23 cellular contexts compared by ENCODE assay signal in genomic region chr12:105470601-105471000, GRCh38.
"Had no signal": no experiment of that assay in that cellular context is flagged by ENCODE, and none has a peak within 500 bp of the region (broad histone marks: within the 10 kb centered on the region; RNA-seq: fewer than 3 reads in every experiment).

No MANE protein-coding gene starts in this region.

- H3K79me2 ChIP-seq: hepatocyte, parathyroid adenoma had no signal

- H3K36me3 ChIP-seq: colonic mucosa, gastrocnemius medialis, heart left ventricle, neural progenitor cell, spleen, thoracic aorta, tibial nerve, upper lobe of left lung had no signal

- H2AFZ ChIP-seq: hepatocyte, neural progenitor cell had no signal

- H3K9me3 ChIP-seq: colonic mucosa, gastrocnemius medialis, heart left ventricle, mucosa of descending colon, spleen, thoracic aorta, tibial nerve, upper lobe of left lung had no signal

- ATAC-seq: esophagus mucosa; gastrocnemius medialis; heart left ventricle; left lobe of liver; mucosa of descending colon; sciatic nerve; stimulated activated naive B cell treated with anti-CD40 and anti-IgM and Interleukin-4, amounts not matched to agents 10 μg/mL and 1 μg/mL and 100 μg/mL, for 72 hours had no signal

- H3K4me1 ChIP-seq: colonic mucosa, spleen, tibial nerve had no signal

- H3K4me3 ChIP-seq: colonic mucosa, gastrocnemius medialis, heart left ventricle, hepatocyte, mucosa of descending colon, neural progenitor cell, spleen, thoracic aorta, tibial nerve, upper lobe of left lung had no signal

- H3K27me3 ChIP-seq: colonic mucosa, gastrocnemius medialis, heart left ventricle, hepatocyte, neural progenitor cell, tibial nerve, upper lobe of left lung had no signal

- H3K27ac ChIP-seq: colonic mucosa, epithelial cell of prostate, gastrocnemius medialis, hepatocyte, neural progenitor cell, parathyroid adenoma, spleen, tibial nerve had no signal

- FAIRE-seq: kidney, urothelium cell line had no signal

- H3K4me2 ChIP-seq: hepatocyte, neural progenitor cell had no signal

- H3K9ac ChIP-seq: neural progenitor cell, parathyroid adenoma had no signal

- DNase-seq: colonic mucosa; effector memory CD4-positive, alpha-beta T cell; foreskin fibroblast; gastrocnemius medialis; heart left ventricle; kidney; mesenchymal stem cell; mucosa of descending colon; naive B cell; spleen; stimulated activated CD4-positive, alpha-beta T cell treated with anti-CD3 and anti-CD28 coated beads, Interleukin-4, amount 100 ng/mL, for 4 hours; stimulated activated naive B cell treated with anti-CD40 and anti-IgM and Interleukin-4, amounts not matched to agents 10 μg/mL and 1 μg/mL and 100 μg/mL, for 72 hours; upper lobe of left lung had no signal
